Comparison of ENCODE assay signal across 1 cellular context in the genomic region with DNA sequence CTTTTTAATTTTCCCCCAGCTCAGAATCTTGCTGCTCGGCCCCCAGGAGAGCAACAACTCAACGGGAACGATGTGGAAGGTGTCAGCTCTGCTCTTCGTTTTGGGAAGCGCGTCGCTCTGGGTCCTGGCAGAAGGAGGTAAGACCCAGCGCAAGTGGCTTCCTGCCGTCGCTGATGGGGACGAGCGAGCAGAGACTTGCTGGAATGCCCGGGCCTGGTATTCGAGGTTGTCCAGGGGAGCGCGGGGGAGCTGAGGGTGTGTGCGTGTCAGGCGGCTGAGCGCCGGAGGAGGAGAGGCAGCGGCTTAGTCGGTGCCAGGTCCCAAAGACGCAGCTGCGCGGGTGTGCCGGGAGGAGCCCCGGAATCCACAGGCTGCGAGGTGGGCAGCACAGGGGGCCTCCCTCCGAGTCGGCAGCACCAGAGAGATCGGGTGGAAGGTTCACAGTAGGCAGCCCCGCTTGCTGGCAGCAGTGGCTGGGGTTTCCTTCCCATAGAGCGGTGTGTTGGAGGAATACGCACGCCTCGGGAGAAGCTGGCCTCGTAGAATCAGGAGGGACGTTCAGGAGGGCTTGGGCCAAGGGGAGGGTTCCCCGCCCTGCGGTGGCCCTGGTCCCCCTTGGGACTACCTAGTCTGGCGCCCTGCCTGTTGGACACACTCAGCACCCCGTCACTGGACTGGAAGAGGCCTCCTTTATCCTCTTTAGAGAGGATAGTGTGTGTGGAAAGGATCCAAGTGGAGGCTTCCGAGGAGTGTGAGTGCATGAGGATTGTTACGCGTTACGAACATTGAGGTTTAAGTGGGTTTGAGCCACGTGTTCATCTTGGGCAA.
TF ChIP-seq lines count a peak whose summit lies in the region.

No MANE protein-coding gene starts in this region.

TF ChIP-seq in HEK293, 187 proteins besides CTCF, POLR2A, EP300 and RAD21 (continued from another document and continues in another):
- TF ChIP-seq, protein P1, sequence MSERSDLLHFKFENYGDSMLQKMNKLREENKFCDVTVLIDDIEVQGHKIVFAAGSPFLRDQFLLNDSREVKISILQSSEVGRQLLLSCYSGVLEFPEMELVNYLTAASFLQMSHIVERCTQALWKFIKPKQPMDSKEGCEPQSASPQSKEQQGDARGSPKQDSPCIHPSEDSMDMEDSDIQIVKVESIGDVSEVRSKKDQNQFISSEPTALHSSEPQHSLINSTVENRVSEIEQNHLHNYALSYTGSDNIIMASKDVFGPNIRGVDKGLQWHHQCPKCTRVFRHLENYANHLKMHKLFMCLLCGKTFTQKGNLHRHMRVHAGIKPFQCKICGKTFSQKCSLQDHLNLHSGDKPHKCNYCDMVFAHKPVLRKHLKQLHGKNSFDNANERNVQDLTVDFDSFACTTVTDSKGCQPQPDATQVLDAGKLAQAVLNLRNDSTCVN (tag by site-specific recombination; optimal IDR thresholded peaks at IDR 0.05), result peak; percentile 79
- TF ChIP-seq ZBTB17 (tag by site-specific recombination; IDR thresholded peaks at IDR 0.05) (peak; percentile 71), ZNF223 (tag by site-specific recombination; IDR thresholded peaks at IDR 0.05) (no peak), TRIM28 (IDR thresholded peaks at IDR 0.05; ENCODE audit: borderline replicate concordance, low read length) (no peak), ZNF138 (tag by site-specific recombination; IDR thresholded peaks at IDR 0.05; ENCODE audit: borderline replicate concordance) (no peak), ZNF155 (tag by site-specific recombination; IDR thresholded peaks at IDR 0.05) (no peak), ZNF837 (tag by site-specific recombination; IDR thresholded peaks at IDR 0.05) (no peak), EGR2 (tag by site-specific recombination; IDR thresholded peaks at IDR 0.05; ENCODE audit: low read depth) (0 out of 2 replicates have a peak, but pooled peaks have one; percentile 33), ZBTB49 (tag by site-specific recombination; IDR thresholded peaks at IDR 0.05; ENCODE audit: low read depth) (no peak), ZNF366 (tag by site-specific recombination; conservative IDR thresholded peaks at IDR 0.05) (0 out of 2 replicates have a peak, but pooled peaks have one; percentile 10), HOXD13 (CRISPR knock-in tag; IDR thresholded peaks at IDR 0.05; ENCODE audit: borderline replicate concordance) (no peak), ZNF549 (tag by site-specific recombination; IDR thresholded peaks at IDR 0.05) (no peak), BCL11A (tag by site-specific recombination; IDR thresholded peaks at IDR 0.05; ENCODE audit: low read depth) (no peak), ZNF423 (tag by site-specific recombination; IDR thresholded peaks at IDR 0.05) (no peak), ZNF621 (tag by site-specific recombination; IDR thresholded peaks at IDR 0.05) (no peak), BCL6B (tag by site-specific recombination; IDR thresholded peaks at IDR 0.05) (no peak), ZNF544 (tag by site-specific recombination; IDR thresholded peaks at IDR 0.05) (no peak), ZNF394 (tag by site-specific recombination; IDR thresholded peaks at IDR 0.05; ENCODE audit: borderline replicate concordance) (peak; percentile 19), ZNF585B (tag by site-specific recombination; IDR thresholded peaks at IDR 0.05) (no peak), ZNF600 (tag by site-specific recombination; IDR thresholded peaks at IDR 0.05) (peak; percentile 65), ZNF335 (tag by site-specific recombination; conservative IDR thresholded peaks at IDR 0.05) (peak; percentile 99), ZNF530 (tag by site-specific recombination; IDR thresholded peaks at IDR 0.05; ENCODE audit: low read depth) (no peak), GLIS1 (tag by site-specific recombination; IDR thresholded peaks at IDR 0.05) (peak; percentile 62), ZFHX2 (tag by site-specific recombination; conservative IDR thresholded peaks at IDR 0.05) (peak; percentile 40), ZFP41 (tag by site-specific recombination; IDR thresholded peaks at IDR 0.05; ENCODE audit: borderline replicate concordance) (no peak), ZNF114 (tag by site-specific recombination; IDR thresholded peaks at IDR 0.05) (no peak), ZNF501 (tag by site-specific recombination; IDR thresholded peaks at IDR 0.05) (peak; percentile 84; the same call in 1 of the 2 replicates), ZIC2 (tag by site-specific recombination; IDR thresholded peaks at IDR 0.05) (peak; percentile 93), ZNF274 (IDR thresholded peaks at IDR 0.05; ENCODE audit: low read length) (no peak), ZNF274 (tag by site-specific recombination; IDR thresholded peaks at IDR 0.05; ENCODE audit: borderline replicate concordance) (no peak), ZNF610 (tag by site-specific recombination; IDR thresholded peaks at IDR 0.05; ENCODE audit: borderline replicate concordance) (no peak), ZNF416 (tag by site-specific recombination; IDR thresholded peaks at IDR 0.05) (no peak), KLF9 (tag by site-specific recombination; IDR thresholded peaks at IDR 0.05; ENCODE audit: low read depth) (0 out of 2 replicates have a peak, but pooled peaks have one; percentile 25), ZNF76 (tag by site-specific recombination; IDR thresholded peaks at IDR 0.05; ENCODE audit: borderline replicate concordance, low read depth) (no peak), ZNF785 (tag by site-specific recombination; IDR thresholded peaks at IDR 0.05) (no peak), ZNF2 (tag by site-specific recombination; IDR thresholded peaks at IDR 0.05) (peak; percentile 62), KLF1 (tag by site-specific recombination; IDR thresholded peaks at IDR 0.05) (peak; percentile 22), SALL2 (tag by site-specific recombination; IDR thresholded peaks at IDR 0.05; ENCODE audit: borderline replicate concordance) (no peak), ZNF121 (tag by site-specific recombination; IDR thresholded peaks at IDR 0.05) (peak; percentile 68), GLI4 (tag by site-specific recombination; IDR thresholded peaks at IDR 0.05) (no peak), INSM2 (tag by site-specific recombination; IDR thresholded peaks at IDR 0.05) (no peak), ZNF624 (tag by site-specific recombination; IDR thresholded peaks at IDR 0.05) (no peak), IKZF3 (tag by site-specific recombination; IDR thresholded peaks at IDR 0.05) (no peak), ZSCAN23 (tag by site-specific recombination; IDR thresholded peaks at IDR 0.05) (no peak), GLIS2 (tag by site-specific recombination; IDR thresholded peaks at IDR 0.05) (peak; percentile 86)
- TF ChIP-seq, protein P2, sequence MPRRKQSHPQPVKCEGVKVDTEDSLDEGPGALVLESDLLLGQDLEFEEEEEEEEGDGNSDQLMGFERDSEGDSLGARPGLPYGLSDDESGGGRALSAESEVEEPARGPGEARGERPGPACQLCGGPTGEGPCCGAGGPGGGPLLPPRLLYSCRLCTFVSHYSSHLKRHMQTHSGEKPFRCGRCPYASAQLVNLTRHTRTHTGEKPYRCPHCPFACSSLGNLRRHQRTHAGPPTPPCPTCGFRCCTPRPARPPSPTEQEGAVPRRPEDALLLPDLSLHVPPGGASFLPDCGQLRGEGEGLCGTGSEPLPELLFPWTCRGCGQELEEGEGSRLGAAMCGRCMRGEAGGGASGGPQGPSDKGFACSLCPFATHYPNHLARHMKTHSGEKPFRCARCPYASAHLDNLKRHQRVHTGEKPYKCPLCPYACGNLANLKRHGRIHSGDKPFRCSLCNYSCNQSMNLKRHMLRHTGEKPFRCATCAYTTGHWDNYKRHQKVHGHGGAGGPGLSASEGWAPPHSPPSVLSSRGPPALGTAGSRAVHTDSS (tag by site-specific recombination; IDR thresholded peaks at IDR 0.05), result no peak
- TF ChIP-seq, protein P3, sequence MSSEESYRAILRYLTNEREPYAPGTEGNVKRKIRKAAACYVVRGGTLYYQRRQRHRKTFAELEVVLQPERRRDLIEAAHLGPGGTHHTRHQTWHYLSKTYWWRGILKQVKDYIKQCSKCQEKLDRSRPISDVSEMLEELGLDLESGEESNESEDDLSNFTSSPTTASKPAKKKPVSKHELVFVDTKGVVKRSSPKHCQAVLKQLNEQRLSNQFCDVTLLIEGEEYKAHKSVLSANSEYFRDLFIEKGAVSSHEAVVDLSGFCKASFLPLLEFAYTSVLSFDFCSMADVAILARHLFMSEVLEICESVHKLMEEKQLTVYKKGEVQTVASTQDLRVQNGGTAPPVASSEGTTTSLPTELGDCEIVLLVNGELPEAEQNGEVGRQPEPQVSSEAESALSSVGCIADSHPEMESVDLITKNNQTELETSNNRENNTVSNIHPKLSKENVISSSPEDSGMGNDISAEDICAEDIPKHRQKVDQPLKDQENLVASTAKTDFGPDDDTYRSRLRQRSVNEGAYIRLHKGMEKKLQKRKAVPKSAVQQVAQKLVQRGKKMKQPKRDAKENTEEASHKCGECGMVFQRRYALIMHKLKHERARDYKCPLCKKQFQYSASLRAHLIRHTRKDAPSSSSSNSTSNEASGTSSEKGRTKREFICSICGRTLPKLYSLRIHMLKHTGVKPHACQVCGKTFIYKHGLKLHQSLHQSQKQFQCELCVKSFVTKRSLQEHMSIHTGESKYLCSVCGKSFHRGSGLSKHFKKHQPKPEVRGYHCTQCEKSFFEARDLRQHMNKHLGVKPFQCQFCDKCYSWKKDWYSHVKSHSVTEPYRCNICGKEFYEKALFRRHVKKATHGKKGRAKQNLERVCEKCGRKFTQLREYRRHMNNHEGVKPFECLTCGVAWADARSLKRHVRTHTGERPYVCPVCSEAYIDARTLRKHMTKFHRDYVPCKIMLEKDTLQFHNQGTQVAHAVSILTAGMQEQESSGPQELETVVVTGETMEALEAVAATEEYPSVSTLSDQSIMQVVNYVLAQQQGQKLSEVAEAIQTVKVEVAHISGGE (tag by site-specific recombination; conservative IDR thresholded peaks at IDR 0.05; ENCODE audit: low read depth), result no peak
- TF ChIP-seq, protein P4, sequence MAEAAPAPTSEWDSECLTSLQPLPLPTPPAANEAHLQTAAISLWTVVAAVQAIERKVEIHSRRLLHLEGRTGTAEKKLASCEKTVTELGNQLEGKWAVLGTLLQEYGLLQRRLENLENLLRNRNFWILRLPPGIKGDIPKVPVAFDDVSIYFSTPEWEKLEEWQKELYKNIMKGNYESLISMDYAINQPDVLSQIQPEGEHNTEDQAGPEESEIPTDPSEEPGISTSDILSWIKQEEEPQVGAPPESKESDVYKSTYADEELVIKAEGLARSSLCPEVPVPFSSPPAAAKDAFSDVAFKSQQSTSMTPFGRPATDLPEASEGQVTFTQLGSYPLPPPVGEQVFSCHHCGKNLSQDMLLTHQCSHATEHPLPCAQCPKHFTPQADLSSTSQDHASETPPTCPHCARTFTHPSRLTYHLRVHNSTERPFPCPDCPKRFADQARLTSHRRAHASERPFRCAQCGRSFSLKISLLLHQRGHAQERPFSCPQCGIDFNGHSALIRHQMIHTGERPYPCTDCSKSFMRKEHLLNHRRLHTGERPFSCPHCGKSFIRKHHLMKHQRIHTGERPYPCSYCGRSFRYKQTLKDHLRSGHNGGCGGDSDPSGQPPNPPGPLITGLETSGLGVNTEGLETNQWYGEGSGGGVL (tag by site-specific recombination; IDR thresholded peaks at IDR 0.05), result no peak
- TF ChIP-seq, protein P5, sequence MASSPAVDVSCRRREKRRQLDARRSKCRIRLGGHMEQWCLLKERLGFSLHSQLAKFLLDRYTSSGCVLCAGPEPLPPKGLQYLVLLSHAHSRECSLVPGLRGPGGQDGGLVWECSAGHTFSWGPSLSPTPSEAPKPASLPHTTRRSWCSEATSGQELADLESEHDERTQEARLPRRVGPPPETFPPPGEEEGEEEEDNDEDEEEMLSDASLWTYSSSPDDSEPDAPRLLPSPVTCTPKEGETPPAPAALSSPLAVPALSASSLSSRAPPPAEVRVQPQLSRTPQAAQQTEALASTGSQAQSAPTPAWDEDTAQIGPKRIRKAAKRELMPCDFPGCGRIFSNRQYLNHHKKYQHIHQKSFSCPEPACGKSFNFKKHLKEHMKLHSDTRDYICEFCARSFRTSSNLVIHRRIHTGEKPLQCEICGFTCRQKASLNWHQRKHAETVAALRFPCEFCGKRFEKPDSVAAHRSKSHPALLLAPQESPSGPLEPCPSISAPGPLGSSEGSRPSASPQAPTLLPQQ (tag by site-specific recombination; IDR thresholded peaks at IDR 0.05), result no peak
